2 cellular contexts compared by ENCODE assay signal in the genomic region with DNA sequence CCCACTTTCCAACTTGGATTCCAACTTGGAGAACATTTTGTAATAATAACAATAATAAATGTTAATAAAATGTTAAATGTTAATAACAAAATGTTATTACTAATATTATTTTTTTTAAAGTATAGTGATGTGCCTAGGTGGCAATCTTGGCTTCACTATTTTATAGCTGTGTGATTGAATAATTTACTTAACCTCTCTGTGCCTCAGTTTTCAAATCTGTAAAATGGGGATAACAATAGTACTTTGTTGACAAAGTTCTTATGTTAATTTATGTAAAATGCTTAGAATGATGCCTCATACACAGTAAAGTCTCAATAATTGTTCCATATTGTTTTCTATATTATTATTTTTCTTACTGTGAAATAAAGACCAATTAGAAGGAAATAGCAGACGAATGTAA.
TF ChIP-seq lines count a peak whose summit lies in the region.

No MANE protein-coding gene starts in this region.

TF ChIP-seq in HepG2, 621 proteins besides CTCF, POLR2A, EP300 and RAD21:
- TF ChIP-seq ZNF629 (CRISPR knock-in tag; conservative IDR thresholded peaks at IDR 0.05): peak; percentile 47
- TF ChIP-seq ZMAT5 (CRISPR knock-in tag; IDR thresholded peaks at IDR 0.05; ENCODE audit: borderline replicate concordance, low read depth): no peak

TF ChIP-seq in K562, 482 proteins besides CTCF, POLR2A, EP300 and RAD21:
- TF ChIP-seq ZNF232 (CRISPR knock-in tag; IDR thresholded peaks at IDR 0.05) (no peak), ATF1 (CRISPR knock-in tag; IDR thresholded peaks at IDR 0.05) (no peak), ATF1 (tag; IDR thresholded peaks at IDR 0.05) (no peak), RBM39 (optimal IDR thresholded peaks at IDR 0.05; ENCODE audit: low read depth, low read length) (no peak), CHCHD3 (CRISPR knock-in tag; IDR thresholded peaks at IDR 0.05) (no peak), CBX3 (IDR thresholded peaks at IDR 0.05; ENCODE audit: borderline replicate concordance in 1 of 2, low read length in 2 of 2) (0 out of 3 replicates have a peak, but pooled peaks of 1 of the 2 experiments have one; percentile 36), RCOR1 (IDR thresholded peaks at IDR 0.05; ENCODE audit: borderline replicate concordance in 1 of 2, low read depth in 2 of 2, low read length in 2 of 2) (0 out of 4 replicates have a peak, but pooled peaks of 1 of the 2 experiments have one; percentile 47), SMARCA5 (IDR thresholded peaks at IDR 0.05) (peak; percentile 92; the same call in 1 of the 2 replicates), RBM25 (IDR thresholded peaks at IDR 0.05; ENCODE audit: low read depth, low read length, severe bottlenecking) (peak; percentile 99), BCOR (IDR thresholded peaks at IDR 0.05) (peak; percentile 90), ETV5 (CRISPR knock-in tag; IDR thresholded peaks at IDR 0.05; ENCODE audit: low read depth) (no peak), PATZ1 (CRISPR knock-in tag; IDR thresholded peaks at IDR 0.05; ENCODE audit: borderline replicate concordance) (no peak), ZBED1 (IDR thresholded peaks at IDR 0.05) (no peak), KDM4B (IDR thresholded peaks at IDR 0.05; ENCODE audit: borderline replicate concordance in 2 of 2, low read depth in 1 of 2) (no peak), ADNP (tag; IDR thresholded peaks at IDR 0.05) (peak; percentile 96), CHD4 (IDR thresholded peaks at IDR 0.05; ENCODE audit: insufficient read depth, insufficient replicate concordance, low read depth, low read length, poor library complexity, severe bottlenecking) (peak; percentile 92), HDAC2 (IDR thresholded peaks at IDR 0.05) (peak; percentile 71; the same call in 1 of the 2 replicates), KDM1A (IDR thresholded peaks at IDR 0.05) (peak; percentile 55 to 80), ZNF384 (IDR thresholded peaks at IDR 0.05; ENCODE audit: low read depth, low read length) (no peak)
- TF ChIP-seq, protein P1, sequence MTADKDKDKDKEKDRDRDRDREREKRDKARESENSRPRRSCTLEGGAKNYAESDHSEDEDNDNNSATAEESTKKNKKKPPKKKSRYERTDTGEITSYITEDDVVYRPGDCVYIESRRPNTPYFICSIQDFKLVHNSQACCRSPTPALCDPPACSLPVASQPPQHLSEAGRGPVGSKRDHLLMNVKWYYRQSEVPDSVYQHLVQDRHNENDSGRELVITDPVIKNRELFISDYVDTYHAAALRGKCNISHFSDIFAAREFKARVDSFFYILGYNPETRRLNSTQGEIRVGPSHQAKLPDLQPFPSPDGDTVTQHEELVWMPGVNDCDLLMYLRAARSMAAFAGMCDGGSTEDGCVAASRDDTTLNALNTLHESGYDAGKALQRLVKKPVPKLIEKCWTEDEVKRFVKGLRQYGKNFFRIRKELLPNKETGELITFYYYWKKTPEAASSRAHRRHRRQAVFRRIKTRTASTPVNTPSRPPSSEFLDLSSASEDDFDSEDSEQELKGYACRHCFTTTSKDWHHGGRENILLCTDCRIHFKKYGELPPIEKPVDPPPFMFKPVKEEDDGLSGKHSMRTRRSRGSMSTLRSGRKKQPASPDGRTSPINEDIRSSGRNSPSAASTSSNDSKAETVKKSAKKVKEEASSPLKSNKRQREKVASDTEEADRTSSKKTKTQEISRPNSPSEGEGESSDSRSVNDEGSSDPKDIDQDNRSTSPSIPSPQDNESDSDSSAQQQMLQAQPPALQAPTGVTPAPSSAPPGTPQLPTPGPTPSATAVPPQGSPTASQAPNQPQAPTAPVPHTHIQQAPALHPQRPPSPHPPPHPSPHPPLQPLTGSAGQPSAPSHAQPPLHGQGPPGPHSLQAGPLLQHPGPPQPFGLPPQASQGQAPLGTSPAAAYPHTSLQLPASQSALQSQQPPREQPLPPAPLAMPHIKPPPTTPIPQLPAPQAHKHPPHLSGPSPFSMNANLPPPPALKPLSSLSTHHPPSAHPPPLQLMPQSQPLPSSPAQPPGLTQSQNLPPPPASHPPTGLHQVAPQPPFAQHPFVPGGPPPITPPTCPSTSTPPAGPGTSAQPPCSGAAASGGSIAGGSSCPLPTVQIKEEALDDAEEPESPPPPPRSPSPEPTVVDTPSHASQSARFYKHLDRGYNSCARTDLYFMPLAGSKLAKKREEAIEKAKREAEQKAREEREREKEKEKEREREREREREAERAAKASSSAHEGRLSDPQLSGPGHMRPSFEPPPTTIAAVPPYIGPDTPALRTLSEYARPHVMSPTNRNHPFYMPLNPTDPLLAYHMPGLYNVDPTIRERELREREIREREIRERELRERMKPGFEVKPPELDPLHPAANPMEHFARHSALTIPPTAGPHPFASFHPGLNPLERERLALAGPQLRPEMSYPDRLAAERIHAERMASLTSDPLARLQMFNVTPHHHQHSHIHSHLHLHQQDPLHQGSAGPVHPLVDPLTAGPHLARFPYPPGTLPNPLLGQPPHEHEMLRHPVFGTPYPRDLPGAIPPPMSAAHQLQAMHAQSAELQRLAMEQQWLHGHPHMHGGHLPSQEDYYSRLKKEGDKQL (CRISPR knock-in tag; IDR thresholded peaks at IDR 0.05; ENCODE audit: borderline replicate concordance): no peak
- TF ChIP-seq, protein P2, sequence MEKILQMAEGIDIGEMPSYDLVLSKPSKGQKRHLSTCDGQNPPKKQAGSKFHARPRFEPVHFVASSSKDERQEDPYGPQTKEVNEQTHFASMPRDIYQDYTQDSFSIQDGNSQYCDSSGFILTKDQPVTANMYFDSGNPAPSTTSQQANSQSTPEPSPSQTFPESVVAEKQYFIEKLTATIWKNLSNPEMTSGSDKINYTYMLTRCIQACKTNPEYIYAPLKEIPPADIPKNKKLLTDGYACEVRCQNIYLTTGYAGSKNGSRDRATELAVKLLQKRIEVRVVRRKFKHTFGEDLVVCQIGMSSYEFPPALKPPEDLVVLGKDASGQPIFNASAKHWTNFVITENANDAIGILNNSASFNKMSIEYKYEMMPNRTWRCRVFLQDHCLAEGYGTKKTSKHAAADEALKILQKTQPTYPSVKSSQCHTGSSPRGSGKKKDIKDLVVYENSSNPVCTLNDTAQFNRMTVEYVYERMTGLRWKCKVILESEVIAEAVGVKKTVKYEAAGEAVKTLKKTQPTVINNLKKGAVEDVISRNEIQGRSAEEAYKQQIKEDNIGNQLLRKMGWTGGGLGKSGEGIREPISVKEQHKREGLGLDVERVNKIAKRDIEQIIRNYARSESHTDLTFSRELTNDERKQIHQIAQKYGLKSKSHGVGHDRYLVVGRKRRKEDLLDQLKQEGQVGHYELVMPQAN (IDR thresholded peaks at IDR 0.05; ENCODE audit: borderline replicate concordance): no peak
- TF ChIP-seq, protein P3, sequence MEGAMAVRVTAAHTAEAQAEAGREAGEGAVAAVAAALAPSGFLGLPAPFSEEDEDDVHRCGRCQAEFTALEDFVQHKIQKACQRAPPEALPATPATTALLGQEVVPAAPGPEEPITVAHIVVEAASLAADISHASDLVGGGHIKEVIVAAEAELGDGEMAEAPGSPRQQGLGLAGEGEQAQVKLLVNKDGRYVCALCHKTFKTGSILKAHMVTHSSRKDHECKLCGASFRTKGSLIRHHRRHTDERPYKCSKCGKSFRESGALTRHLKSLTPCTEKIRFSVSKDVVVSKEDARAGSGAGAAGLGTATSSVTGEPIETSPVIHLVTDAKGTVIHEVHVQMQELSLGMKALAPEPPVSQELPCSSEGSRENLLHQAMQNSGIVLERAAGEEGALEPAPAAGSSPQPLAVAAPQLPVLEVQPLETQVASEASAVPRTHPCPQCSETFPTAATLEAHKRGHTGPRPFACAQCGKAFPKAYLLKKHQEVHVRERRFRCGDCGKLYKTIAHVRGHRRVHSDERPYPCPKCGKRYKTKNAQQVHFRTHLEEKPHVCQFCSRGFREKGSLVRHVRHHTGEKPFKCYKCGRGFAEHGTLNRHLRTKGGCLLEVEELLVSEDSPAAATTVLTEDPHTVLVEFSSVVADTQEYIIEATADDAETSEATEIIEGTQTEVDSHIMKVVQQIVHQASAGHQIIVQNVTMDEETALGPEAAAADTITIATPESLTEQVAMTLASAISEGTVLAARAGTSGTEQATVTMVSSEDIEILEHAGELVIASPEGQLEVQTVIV (CRISPR knock-in tag; IDR thresholded peaks at IDR 0.05; ENCODE audit: borderline replicate concordance): no peak
